In the genomic region with DNA sequence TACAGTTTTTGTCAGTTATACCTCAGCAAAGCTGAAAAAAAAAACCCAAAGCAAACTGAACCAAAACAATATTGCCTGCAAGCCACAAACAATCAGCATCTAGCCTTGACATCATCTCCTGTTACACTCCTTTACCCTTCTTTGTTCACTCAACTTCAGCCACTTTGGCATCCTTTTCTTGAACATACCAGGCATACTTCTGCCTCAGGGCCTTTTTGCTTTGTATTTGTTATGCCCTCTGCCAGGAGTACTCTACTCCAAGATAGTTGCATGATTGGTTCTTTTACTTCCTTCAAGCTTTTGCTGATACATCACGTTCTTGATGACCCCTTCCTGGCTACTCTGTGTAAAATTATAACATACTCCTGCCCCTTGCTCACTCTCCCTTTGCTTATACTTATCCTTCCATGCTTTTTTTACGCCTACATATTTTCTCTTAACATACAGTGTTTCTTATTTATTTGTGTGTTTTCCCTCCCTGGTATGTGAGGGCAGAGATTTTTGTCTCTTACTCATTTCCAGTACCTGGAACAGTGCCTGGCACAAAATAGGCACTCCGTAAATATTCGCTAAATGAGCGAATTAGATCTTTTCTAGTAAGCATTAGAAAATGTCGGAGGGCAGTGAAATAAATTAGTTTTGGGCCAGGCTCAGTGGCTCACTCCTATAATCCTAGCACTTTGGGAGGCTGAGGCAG, we compare ENCODE assay signal across 11 cellular contexts. TPM values are rescaled to one million over a fixed set of nuclear protein-coding genes. Genes with fewer than 3 reads are reported as not detected.
DNase-seq lines count a peak whose midpoint lies in the region; TF ChIP-seq lines count a peak whose summit lies in the region.
"Had no signal": no experiment of that assay in that cellular context is flagged by ENCODE, and none has a peak within 500 bp of the region (broad histone marks: within the 10 kb centered on the region; RNA-seq: fewer than 3 reads in every experiment).

No MANE protein-coding gene starts in this region.

- peak overlapping the region; percentile 6 for H3K4me2 ChIP-seq in skeletal muscle satellite cell (ENCODE audit: low read length)

- H3K27me3 Mint-ChIP-seq in activated T-helper 1 cell treated with anti-CD3 and anti-CD28 coated beads, Interleukin-12 subunit alpha, Interleukin-12 subunit beta, Interleukin-2, Interleukin-4 antibody, amounts not matched to agents 30 ng/mL and 10 ng/mL and 1 ng/mL, durations not matched to agents 14 hours and 24 hours and 36 hours (ENCODE audit: insufficient read depth) = no peaks in the 10 kb centered on the region

- peaks cover 11% of the 10 kb centered on the region for H3K36me3 Mint-ChIP-seq in activated T-helper 1 cell treated with anti-CD3 and anti-CD28 coated beads, Interleukin-12 subunit alpha, Interleukin-12 subunit beta, Interleukin-2, Interleukin-4 antibody, amounts not matched to agents 30 ng/mL and 10 ng/mL and 1 ng/mL, durations not matched to agents 14 hours and 24 hours and 36 hours (ENCODE audit: low read depth)

- H3K9ac ChIP-seq in skeletal muscle satellite cell (ENCODE audit: low read depth, low read length) = no peak overlapping the region

- peaks cover 51% of the 10 kb centered on the region for H3K4me1 ChIP-seq in left ventricle myocardium inferior
- peaks cover 26% of the 10 kb centered on the region for H3K4me1 ChIP-seq in skeletal muscle satellite cell (ENCODE audit: control insufficient read depth, insufficient read depth, low read length)
- no peaks in the 10 kb centered on the region for H3K4me1 ChIP-seq in effector memory CD4-positive, alpha-beta T cell (ENCODE audit: control insufficient read depth, insufficient read depth, low read length, poor library complexity, severe bottlenecking)

- TF ChIP-seq CTCF in astrocyte of the spinal cord (IDR thresholded peaks at IDR 0.05; ENCODE audit: low read depth, low read length) = no peak
- TF ChIP-seq CTCF in left ventricle myocardium inferior (IDR thresholded peaks at IDR 0.05; ENCODE audit: borderline replicate concordance) = no peak

- H3K27ac ChIP-seq in left ventricle myocardium inferior (replicated peaks) = peak overlapping the region; percentile 12
- no peak overlapping the region for H3K27ac ChIP-seq in effector memory CD4-positive, alpha-beta T cell (ENCODE audit: insufficient read depth, low read length, poor library complexity, severe bottlenecking)
- H3K27ac ChIP-seq: neutrophil had no signal

- intact Hi-C loops in left ventricle myocardium inferior (cut with micrococcal nuclease) = no loop called here
- intact Hi-C loops in activated T-helper 1 cell treated with anti-CD3 and anti-CD28 coated beads, Interleukin-12 subunit alpha, Interleukin-12 subunit beta, Interleukin-2, Interleukin-4 antibody, amounts not matched to agents 30 ng/mL and 10 ng/mL and 1 ng/mL, durations not matched to agents 14 hours and 24 hours and 36 hours (cut with micrococcal nuclease) = no loop called here

- in situ Hi-C loops in astrocyte of the spinal cord (cut with HindIII; ENCODE audit: low sequenced_read_pairs) = no loop called here

- peaks cover 8% of the 10 kb centered on the region for H3K36me3 ChIP-seq in left ventricle myocardium inferior
- H3K36me3 ChIP-seq in skeletal muscle satellite cell (ENCODE audit: insufficient read depth, low read length) = peaks cover 16% of the 10 kb centered on the region
- no peaks in the 10 kb centered on the region for H3K36me3 ChIP-seq in effector memory CD4-positive, alpha-beta T cell (ENCODE audit: control insufficient read depth, insufficient read depth, low read length)
- H3K36me3 ChIP-seq: neutrophil had no signal

- H3K4me3 Mint-ChIP-seq in activated T-helper 1 cell treated with anti-CD3 and anti-CD28 coated beads, Interleukin-12 subunit alpha, Interleukin-12 subunit beta, Interleukin-2, Interleukin-4 antibody, amounts not matched to agents 30 ng/mL and 10 ng/mL and 1 ng/mL, durations not matched to agents 14 hours and 24 hours and 36 hours = no peak overlapping the region

- H3K4me1 Mint-ChIP-seq in activated T-helper 1 cell treated with anti-CD3 and anti-CD28 coated beads, Interleukin-12 subunit alpha, Interleukin-12 subunit beta, Interleukin-2, Interleukin-4 antibody, amounts not matched to agents 30 ng/mL and 10 ng/mL and 1 ng/mL, durations not matched to agents 14 hours and 24 hours and 36 hours (ENCODE audit: low read depth) = no peaks in the 10 kb centered on the region

- H3K4me3 ChIP-seq in astrocyte of the spinal cord (ENCODE audit: low read depth, low read length) (no peak overlapping the region), left ventricle myocardium inferior (no peak overlapping the region), skeletal muscle satellite cell (ENCODE audit: low read length) (no peak overlapping the region)
- no peak overlapping the region for H3K4me3 ChIP-seq in effector memory CD4-positive, alpha-beta T cell (ENCODE audit: insufficient read depth, low read depth, low read length, poor library complexity, severe bottlenecking)

- no peaks in the 10 kb centered on the region for H3K27me3 ChIP-seq in left ventricle myocardium inferior (ENCODE audit: low read depth)
- H3K27me3 ChIP-seq in skeletal muscle satellite cell (ENCODE audit: control insufficient read depth, insufficient read depth, low read length) = no peaks in the 10 kb centered on the region
- no peaks in the 10 kb centered on the region for H3K27me3 ChIP-seq in effector memory CD4-positive, alpha-beta T cell (replicated peaks; ENCODE audit: control insufficient read depth, insufficient read depth, low read length, poor library complexity, severe bottlenecking)
- H3K27me3 ChIP-seq: neutrophil had no signal

- H3K9me3 Mint-ChIP-seq in activated T-helper 1 cell treated with anti-CD3 and anti-CD28 coated beads, Interleukin-12 subunit alpha, Interleukin-12 subunit beta, Interleukin-2, Interleukin-4 antibody, amounts not matched to agents 30 ng/mL and 10 ng/mL and 1 ng/mL, durations not matched to agents 14 hours and 24 hours and 36 hours = no peaks in the 10 kb centered on the region

- H3K27ac Mint-ChIP-seq in activated T-helper 1 cell treated with anti-CD3 and anti-CD28 coated beads, Interleukin-12 subunit alpha, Interleukin-12 subunit beta, Interleukin-2, Interleukin-4 antibody, amounts not matched to agents 30 ng/mL and 10 ng/mL and 1 ng/mL, durations not matched to agents 14 hours and 24 hours and 36 hours = no peak overlapping the region

- H3K9me3 ChIP-seq in left ventricle myocardium inferior (replicated peaks) = no peaks in the 10 kb centered on the region
- H3K9me3 ChIP-seq in skeletal muscle satellite cell (replicated peaks; ENCODE audit: low read length) = no peaks in the 10 kb centered on the region
- no peaks in the 10 kb centered on the region for H3K9me3 ChIP-seq in effector memory CD4-positive, alpha-beta T cell (ENCODE audit: control insufficient read depth, low read length)
- H3K9me3 ChIP-seq: neutrophil had no signal

- DNase-seq in HCEC 1CT (peak; percentile 36), astrocyte of the spinal cord (ENCODE audit: low read depth, low spot score) (peak; percentile 76), left ventricle myocardium inferior (no peak), NOMO-1 (lab: John Stamatoyannopoulos, UW; ENCODE audit: unreplicated experiment in 2 of 2) (no peak)
- DNase-seq in activated T-helper 1 cell treated with anti-CD3 and anti-CD28 coated beads, Interleukin-12 subunit alpha, Interleukin-12 subunit beta, Interleukin-2, Interleukin-4 antibody, amounts not matched to agents 30 ng/mL and 10 ng/mL and 1 ng/mL, durations not matched to agents 14 hours and 24 hours and 36 hours (ENCODE audit: low spot score) = no peak
- no peak for DNase-seq in effector memory CD4-positive, alpha-beta T cell
- no peak for DNase-seq in activated CD4-positive, alpha-beta T cell treated with anti-CD3 and anti-CD28 coated beads for 4 hours
- DNase-seq: effector CD4-positive, alpha-beta T cell; KG1 had no signal

RNA-seq across cellular contexts. Expression of gene ABI2, which starts 12.7 kb away (rescaled TPM):
- 63.1 TPM for total RNA-seq in left ventricle myocardium inferior
- 27.9 and 28.2 TPM in 2 replicates for total RNA-seq in skeletal muscle satellite cell (2012; rRNA removed)
- 31.4 and 32.3 TPM in 2 replicates for total RNA-seq in activated T-helper 1 cell treated with anti-CD3 and anti-CD28 coated beads, Interleukin-12 subunit alpha, Interleukin-12 subunit beta, Interleukin-2, Interleukin-4 antibody, amounts not matched to agents 30 ng/mL and 10 ng/mL and 1 ng/mL, durations not matched to agents 14 hours and 24 hours and 36 hours

Comparison
In these comparisons a context has a peak if more than half of its experiments do, and no peak if none do; other contexts are left out.
1. DNase-seq: peak in HCEC 1CT (single experiment) and astrocyte of the spinal cord (single experiment); none in left ventricle myocardium inferior (single experiment), activated T-helper 1 cell treated with anti-CD3 and anti-CD28 coated beads, Interleukin-12 subunit alpha, Interleukin-12 subunit beta, Interleukin-2, Interleukin-4 antibody, amounts not matched to agents 30 ng/mL and 10 ng/mL and 1 ng/mL, durations not matched to agents 14 hours and 24 hours and 36 hours (single experiment), effector memory CD4-positive, alpha-beta T cell (0 of 3), NOMO-1 (0 of 2) and activated CD4-positive, alpha-beta T cell treated with anti-CD3 and anti-CD28 coated beads for 4 hours (0 of 2).